ENCODE assay signal across 1 cellular context in the genomic region with DNA sequence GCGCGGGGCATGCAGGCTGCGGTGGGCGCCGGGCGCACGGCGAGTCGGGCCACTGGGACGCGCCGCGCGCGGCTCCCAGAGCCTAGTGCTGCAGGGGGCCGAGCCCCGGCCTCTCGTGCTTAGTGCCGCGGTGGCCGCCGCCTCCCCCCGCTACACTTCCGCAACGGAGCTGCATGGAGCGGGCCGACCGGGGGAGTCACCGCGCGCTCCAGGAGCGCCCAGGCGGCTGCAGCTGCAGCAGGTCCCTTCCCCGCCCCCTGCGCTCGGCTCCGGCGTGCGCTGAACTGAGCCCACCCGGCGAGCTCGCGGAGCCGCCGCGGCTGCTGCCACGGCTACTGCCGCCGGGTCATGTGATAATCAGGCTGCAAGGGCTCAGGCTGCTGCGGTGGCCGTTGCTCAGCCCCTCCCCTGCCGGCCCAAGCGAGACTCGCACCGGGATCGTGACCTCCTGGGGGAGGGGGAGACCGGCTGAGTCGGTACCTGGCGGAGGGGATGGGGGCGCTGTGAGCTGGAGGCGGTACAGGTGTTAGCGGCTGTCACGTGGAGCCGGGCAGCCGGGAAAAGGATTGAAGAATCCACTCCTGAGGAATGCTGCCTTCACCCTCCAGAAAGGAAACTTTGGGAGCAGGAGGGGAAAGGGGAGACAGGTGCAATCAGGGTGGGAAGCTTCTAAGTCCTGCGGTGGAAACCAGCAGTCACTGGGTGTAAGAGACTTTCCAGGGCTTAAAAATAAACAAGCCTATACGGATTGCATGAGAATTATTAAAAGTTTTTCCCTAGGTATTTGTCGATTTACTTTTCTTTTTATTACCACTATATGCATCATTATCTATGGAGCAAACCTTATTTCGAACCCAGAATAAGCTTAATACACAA.
TF ChIP-seq lines count a peak whose summit lies in the region.

A gene with protein sequence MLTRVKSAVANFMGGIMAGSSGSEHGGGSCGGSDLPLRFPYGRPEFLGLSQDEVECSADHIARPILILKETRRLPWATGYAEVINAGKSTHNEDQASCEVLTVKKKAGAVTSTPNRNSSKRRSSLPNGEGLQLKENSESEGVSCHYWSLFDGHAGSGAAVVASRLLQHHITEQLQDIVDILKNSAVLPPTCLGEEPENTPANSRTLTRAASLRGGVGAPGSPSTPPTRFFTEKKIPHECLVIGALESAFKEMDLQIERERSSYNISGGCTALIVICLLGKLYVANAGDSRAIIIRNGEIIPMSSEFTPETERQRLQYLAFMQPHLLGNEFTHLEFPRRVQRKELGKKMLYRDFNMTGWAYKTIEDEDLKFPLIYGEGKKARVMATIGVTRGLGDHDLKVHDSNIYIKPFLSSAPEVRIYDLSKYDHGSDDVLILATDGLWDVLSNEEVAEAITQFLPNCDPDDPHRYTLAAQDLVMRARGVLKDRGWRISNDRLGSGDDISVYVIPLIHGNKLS (minus strand): TSS at position 352 of the 876 bp plus-strand sequence. CDS start 414 bp downstream, outside the sequence.

TF ChIP-seq in HepG2, 621 proteins besides CTCF, POLR2A, EP300 and RAD21 (continued from another document and continues in another):
- TF ChIP-seq, protein P1, sequence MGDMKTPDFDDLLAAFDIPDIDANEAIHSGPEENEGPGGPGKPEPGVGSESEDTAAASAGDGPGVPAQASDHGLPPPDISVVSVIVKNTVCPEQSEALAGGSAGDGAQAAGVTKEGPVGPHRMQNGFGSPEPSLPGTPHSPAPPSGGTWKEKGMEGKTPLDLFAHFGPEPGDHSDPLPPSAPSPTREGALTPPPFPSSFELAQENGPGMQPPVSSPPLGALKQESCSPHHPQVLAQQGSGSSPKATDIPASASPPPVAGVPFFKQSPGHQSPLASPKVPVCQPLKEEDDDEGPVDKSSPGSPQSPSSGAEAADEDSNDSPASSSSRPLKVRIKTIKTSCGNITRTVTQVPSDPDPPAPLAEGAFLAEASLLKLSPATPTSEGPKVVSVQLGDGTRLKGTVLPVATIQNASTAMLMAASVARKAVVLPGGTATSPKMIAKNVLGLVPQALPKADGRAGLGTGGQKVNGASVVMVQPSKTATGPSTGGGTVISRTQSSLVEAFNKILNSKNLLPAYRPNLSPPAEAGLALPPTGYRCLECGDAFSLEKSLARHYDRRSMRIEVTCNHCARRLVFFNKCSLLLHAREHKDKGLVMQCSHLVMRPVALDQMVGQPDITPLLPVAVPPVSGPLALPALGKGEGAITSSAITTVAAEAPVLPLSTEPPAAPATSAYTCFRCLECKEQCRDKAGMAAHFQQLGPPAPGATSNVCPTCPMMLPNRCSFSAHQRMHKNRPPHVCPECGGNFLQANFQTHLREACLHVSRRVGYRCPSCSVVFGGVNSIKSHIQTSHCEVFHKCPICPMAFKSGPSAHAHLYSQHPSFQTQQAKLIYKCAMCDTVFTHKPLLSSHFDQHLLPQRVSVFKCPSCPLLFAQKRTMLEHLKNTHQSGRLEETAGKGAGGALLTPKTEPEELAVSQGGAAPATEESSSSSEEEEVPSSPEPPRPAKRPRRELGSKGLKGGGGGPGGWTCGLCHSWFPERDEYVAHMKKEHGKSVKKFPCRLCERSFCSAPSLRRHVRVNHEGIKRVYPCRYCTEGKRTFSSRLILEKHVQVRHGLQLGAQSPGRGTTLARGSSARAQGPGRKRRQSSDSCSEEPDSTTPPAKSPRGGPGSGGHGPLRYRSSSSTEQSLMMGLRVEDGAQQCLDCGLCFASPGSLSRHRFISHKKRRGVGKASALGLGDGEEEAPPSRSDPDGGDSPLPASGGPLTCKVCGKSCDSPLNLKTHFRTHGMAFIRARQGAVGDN (CRISPR knock-in tag; IDR thresholded peaks at IDR 0.05) = peak; percentile 96
- TF ChIP-seq PITX1 (CRISPR knock-in tag; IDR thresholded peaks at IDR 0.05) = peak; percentile 82
- no peak for TF ChIP-seq SCMH1 (CRISPR knock-in tag; IDR thresholded peaks at IDR 0.05; ENCODE audit: borderline replicate concordance)
- TF ChIP-seq ZKSCAN8 (CRISPR knock-in tag; IDR thresholded peaks at IDR 0.05; ENCODE audit: borderline replicate concordance) = peak; percentile 77; the same call in 1 of the 2 replicates
- peak; percentile 49; the same call in 1 of the 2 replicates for TF ChIP-seq ZNF335 (CRISPR knock-in tag; IDR thresholded peaks at IDR 0.05)
- no peak for TF ChIP-seq ZNF674 (CRISPR knock-in tag; IDR thresholded peaks at IDR 0.05; ENCODE audit: low read depth)
- no peak for TF ChIP-seq ISX (CRISPR knock-in tag; conservative IDR thresholded peaks at IDR 0.05)
- TF ChIP-seq DMAP1 (CRISPR knock-in tag; IDR thresholded peaks at IDR 0.05) = peak; percentile 88
- TF ChIP-seq, protein P2, sequence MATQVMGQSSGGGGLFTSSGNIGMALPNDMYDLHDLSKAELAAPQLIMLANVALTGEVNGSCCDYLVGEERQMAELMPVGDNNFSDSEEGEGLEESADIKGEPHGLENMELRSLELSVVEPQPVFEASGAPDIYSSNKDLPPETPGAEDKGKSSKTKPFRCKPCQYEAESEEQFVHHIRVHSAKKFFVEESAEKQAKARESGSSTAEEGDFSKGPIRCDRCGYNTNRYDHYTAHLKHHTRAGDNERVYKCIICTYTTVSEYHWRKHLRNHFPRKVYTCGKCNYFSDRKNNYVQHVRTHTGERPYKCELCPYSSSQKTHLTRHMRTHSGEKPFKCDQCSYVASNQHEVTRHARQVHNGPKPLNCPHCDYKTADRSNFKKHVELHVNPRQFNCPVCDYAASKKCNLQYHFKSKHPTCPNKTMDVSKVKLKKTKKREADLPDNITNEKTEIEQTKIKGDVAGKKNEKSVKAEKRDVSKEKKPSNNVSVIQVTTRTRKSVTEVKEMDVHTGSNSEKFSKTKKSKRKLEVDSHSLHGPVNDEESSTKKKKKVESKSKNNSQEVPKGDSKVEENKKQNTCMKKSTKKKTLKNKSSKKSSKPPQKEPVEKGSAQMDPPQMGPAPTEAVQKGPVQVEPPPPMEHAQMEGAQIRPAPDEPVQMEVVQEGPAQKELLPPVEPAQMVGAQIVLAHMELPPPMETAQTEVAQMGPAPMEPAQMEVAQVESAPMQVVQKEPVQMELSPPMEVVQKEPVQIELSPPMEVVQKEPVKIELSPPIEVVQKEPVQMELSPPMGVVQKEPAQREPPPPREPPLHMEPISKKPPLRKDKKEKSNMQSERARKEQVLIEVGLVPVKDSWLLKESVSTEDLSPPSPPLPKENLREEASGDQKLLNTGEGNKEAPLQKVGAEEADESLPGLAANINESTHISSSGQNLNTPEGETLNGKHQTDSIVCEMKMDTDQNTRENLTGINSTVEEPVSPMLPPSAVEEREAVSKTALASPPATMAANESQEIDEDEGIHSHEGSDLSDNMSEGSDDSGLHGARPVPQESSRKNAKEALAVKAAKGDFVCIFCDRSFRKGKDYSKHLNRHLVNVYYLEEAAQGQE (IDR thresholded peaks at IDR 0.05; ENCODE audit: borderline replicate concordance in 1 of 2, low read depth in 1 of 2, low read length in 2 of 2) = peak in 1 of 2 experiments; percentile 35; a peak in 1 of 4 replicates
- peak; percentile 83 for TF ChIP-seq TAF1 (CRISPR knock-in tag; IDR thresholded peaks at IDR 0.05)
- no peak for TF ChIP-seq ZNF530 (CRISPR knock-in tag; IDR thresholded peaks at IDR 0.05; ENCODE audit: low read depth)
- TF ChIP-seq CENPT (CRISPR knock-in tag; IDR thresholded peaks at IDR 0.05; ENCODE audit: low read depth) = 0 out of 2 replicates have a peak, but pooled peaks have one; percentile 68
- no peak for TF ChIP-seq ZNF766 (CRISPR knock-in tag; IDR thresholded peaks at IDR 0.05; ENCODE audit: borderline replicate concordance)
- no peak for TF ChIP-seq GTF3A (CRISPR knock-in tag; conservative IDR thresholded peaks at IDR 0.05)
- no peak for TF ChIP-seq ZNF761 (CRISPR knock-in tag; conservative IDR thresholded peaks at IDR 0.05)
- no peak for TF ChIP-seq ZNF572 (CRISPR knock-in tag; IDR thresholded peaks at IDR 0.05)
- TF ChIP-seq RXRA (CRISPR knock-in tag; IDR thresholded peaks at IDR 0.05) = peak; percentile 93
- TF ChIP-seq, protein P3, sequence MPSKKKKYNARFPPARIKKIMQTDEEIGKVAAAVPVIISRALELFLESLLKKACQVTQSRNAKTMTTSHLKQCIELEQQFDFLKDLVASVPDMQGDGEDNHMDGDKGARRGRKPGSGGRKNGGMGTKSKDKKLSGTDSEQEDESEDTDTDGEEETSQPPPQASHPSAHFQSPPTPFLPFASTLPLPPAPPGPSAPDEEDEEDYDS (CRISPR knock-in tag; IDR thresholded peaks at IDR 0.05) = peak; percentile 77
- TF ChIP-seq SRY (CRISPR knock-in tag; IDR thresholded peaks at IDR 0.05) = no peak
- TF ChIP-seq ZNF644 (CRISPR knock-in tag; IDR thresholded peaks at IDR 0.05; ENCODE audit: low read depth) = 0 out of 2 replicates have a peak, but pooled peaks have one; percentile 24
- TF ChIP-seq, protein P4, sequence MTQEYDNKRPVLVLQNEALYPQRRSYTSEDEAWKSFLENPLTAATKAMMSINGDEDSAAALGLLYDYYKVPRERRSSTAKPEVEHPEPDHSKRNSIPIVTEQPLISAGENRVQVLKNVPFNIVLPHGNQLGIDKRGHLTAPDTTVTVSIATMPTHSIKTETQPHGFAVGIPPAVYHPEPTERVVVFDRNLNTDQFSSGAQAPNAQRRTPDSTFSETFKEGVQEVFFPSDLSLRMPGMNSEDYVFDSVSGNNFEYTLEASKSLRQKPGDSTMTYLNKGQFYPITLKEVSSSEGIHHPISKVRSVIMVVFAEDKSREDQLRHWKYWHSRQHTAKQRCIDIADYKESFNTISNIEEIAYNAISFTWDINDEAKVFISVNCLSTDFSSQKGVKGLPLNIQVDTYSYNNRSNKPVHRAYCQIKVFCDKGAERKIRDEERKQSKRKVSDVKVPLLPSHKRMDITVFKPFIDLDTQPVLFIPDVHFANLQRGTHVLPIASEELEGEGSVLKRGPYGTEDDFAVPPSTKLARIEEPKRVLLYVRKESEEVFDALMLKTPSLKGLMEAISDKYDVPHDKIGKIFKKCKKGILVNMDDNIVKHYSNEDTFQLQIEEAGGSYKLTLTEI (CRISPR knock-in tag; conservative IDR thresholded peaks at IDR 0.05) = no peak
- 0 out of 2 replicates have a peak, but pooled peaks have one; percentile 53 for TF ChIP-seq ZNF33A (CRISPR knock-in tag; IDR thresholded peaks at IDR 0.05; ENCODE audit: borderline replicate concordance)
- peak; percentile 97 for TF ChIP-seq HDAC1 (CRISPR knock-in tag; IDR thresholded peaks at IDR 0.05)
- TF ChIP-seq, protein P5, sequence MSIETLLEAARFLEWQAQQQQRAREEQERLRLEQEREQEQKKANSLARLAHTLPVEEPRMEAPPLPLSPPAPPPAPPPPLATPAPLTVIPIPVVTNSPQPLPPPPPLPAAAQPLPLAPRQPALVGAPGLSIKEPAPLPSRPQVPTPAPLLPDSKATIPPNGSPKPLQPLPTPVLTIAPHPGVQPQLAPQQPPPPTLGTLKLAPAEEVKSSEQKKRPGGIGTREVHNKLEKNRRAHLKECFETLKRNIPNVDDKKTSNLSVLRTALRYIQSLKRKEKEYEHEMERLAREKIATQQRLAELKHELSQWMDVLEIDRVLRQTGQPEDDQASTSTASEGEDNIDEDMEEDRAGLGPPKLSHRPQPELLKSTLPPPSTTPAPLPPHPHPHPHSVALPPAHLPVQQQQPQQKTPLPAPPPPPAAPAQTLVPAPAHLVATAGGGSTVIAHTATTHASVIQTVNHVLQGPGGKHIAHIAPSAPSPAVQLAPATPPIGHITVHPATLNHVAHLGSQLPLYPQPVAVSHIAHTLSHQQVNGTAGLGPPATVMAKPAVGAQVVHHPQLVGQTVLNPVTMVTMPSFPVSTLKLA (IDR thresholded peaks at IDR 0.05) = peak; percentile 51
- TF ChIP-seq ZNF430 (CRISPR knock-in tag; IDR thresholded peaks at IDR 0.05) = no peak
- peak; percentile 73; the same call in 1 of the 2 replicates for TF ChIP-seq ZC3H13 (CRISPR knock-in tag; IDR thresholded peaks at IDR 0.05)
- TF ChIP-seq, protein P6, sequence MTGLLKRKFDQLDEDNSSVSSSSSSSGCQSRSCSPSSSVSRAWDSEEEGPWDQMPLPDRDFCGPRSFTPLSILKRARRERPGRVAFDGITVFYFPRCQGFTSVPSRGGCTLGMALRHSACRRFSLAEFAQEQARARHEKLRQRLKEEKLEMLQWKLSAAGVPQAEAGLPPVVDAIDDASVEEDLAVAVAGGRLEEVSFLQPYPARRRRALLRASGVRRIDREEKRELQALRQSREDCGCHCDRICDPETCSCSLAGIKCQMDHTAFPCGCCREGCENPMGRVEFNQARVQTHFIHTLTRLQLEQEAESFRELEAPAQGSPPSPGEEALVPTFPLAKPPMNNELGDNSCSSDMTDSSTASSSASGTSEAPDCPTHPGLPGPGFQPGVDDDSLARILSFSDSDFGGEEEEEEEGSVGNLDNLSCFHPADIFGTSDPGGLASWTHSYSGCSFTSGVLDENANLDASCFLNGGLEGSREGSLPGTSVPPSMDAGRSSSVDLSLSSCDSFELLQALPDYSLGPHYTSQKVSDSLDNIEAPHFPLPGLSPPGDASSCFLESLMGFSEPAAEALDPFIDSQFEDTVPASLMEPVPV (CRISPR knock-in tag; IDR thresholded peaks at IDR 0.05) = peak; percentile 92
- TF ChIP-seq ZNF282 (IDR thresholded peaks at IDR 0.05; ENCODE audit: partially characterized antibody) = no peak
- TF ChIP-seq, protein P7, sequence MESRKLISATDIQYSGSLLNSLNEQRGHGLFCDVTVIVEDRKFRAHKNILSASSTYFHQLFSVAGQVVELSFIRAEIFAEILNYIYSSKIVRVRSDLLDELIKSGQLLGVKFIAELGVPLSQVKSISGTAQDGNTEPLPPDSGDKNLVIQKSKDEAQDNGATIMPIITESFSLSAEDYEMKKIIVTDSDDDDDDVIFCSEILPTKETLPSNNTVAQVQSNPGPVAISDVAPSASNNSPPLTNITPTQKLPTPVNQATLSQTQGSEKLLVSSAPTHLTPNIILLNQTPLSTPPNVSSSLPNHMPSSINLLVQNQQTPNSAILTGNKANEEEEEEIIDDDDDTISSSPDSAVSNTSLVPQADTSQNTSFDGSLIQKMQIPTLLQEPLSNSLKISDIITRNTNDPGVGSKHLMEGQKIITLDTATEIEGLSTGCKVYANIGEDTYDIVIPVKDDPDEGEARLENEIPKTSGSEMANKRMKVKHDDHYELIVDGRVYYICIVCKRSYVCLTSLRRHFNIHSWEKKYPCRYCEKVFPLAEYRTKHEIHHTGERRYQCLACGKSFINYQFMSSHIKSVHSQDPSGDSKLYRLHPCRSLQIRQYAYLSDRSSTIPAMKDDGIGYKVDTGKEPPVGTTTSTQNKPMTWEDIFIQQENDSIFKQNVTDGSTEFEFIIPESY (CRISPR knock-in tag; IDR thresholded peaks at IDR 0.05) = peak; percentile 92
- no peak for TF ChIP-seq ZFP90 (CRISPR knock-in tag; IDR thresholded peaks at IDR 0.05; ENCODE audit: borderline replicate concordance)
- TF ChIP-seq RBAK (CRISPR knock-in tag; IDR thresholded peaks at IDR 0.05) = no peak
- TF ChIP-seq, protein P8, sequence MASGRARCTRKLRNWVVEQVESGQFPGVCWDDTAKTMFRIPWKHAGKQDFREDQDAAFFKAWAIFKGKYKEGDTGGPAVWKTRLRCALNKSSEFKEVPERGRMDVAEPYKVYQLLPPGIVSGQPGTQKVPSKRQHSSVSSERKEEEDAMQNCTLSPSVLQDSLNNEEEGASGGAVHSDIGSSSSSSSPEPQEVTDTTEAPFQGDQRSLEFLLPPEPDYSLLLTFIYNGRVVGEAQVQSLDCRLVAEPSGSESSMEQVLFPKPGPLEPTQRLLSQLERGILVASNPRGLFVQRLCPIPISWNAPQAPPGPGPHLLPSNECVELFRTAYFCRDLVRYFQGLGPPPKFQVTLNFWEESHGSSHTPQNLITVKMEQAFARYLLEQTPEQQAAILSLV (CRISPR knock-in tag; IDR thresholded peaks at IDR 0.05; ENCODE audit: borderline replicate concordance) = peak; percentile 86; the same call in 1 of the 2 replicates
- TF ChIP-seq FIP1L1 (IDR thresholded peaks at IDR 0.05; ENCODE audit: borderline replicate concordance, insufficient read depth, low read depth, low read length) = no peak
- TF ChIP-seq, protein P9, sequence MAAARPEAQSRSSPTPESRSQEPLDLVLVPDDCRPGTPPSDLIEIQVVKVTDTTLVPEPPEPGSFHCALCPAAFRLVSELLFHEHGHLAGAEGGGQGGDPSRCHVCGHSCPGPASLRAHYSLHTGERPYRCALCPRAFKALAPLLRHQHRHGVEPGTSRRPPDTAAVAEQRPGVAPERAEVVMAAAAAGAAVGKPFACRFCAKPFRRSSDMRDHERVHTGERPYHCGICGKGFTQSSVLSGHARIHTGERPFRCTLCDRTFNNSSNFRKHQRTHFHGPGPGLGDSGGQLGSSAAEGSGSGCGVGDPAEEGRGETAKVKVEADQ (CRISPR knock-in tag; IDR thresholded peaks at IDR 0.05; ENCODE audit: borderline replicate concordance) = peak; percentile 65; the same call in 1 of the 2 replicates
- TF ChIP-seq NFYC (CRISPR knock-in tag; IDR thresholded peaks at IDR 0.05) = no peak; the same call in 1 of the 2 replicates
